In the genomic region with DNA sequence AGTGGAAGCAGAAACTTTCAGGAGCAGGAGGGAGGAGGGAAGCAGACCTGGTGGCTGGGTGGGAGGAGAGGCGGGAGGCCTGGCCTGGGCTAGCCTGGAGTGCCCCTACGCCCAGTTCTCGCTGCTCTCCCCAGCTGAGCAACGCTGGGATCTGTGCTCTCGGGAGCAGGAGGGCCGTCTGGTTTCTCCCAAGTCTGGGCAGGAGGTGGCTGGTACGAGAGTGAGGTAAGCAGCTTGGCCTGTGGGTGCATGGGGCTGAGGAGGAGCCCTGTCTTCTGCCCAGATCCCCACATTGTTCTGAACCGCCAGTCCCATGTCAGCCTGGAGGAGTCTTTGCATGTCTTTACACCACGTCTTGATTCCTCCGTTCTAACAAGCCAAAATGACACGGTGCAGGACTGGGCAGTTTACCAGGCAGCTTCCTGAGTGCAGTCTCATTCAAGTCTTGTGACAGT, we compare ENCODE assay signal across 13 cellular contexts. TPM values are rescaled to one million over a fixed set of nuclear protein-coding genes. Genes with fewer than 3 reads are reported as not detected.
A peak's percentile ranks its signal among the peaks of the same experiment; 100 is the strongest.
DNase-seq lines count a peak whose midpoint lies in the region; ATAC-seq and TF ChIP-seq lines count a peak whose summit lies in the region.
"Had no signal": no experiment of that assay in that cellular context is flagged by ENCODE, and none has a peak within 500 bp of the region (broad histone marks: within the 10 kb centered on the region; RNA-seq: fewer than 3 reads in every experiment).

No MANE protein-coding gene starts in this region.

- no peak overlapping the region for H3K23ac ChIP-seq in H9 (ENCODE audit: insufficient read length, low read depth, low read length)

- H2BK120ac ChIP-seq in H9 (ENCODE audit: low read depth, low read length, poor library complexity, severe bottlenecking), result no peak overlapping the region

- H2AFZ ChIP-seq in H9 (ENCODE audit: low read length), result no peak overlapping the region
- H2AFZ ChIP-seq: GM23338, parathyroid adenoma had no signal

- H3K9me3 ChIP-seq in H9 (ENCODE audit: control insufficient read depth, low read depth, low read length), result no peaks in the 10 kb centered on the region
- no peaks in the 10 kb centered on the region for H3K9me3 ChIP-seq in skeletal muscle tissue (ENCODE audit: control insufficient read depth in 3 of 3, low read length in 3 of 3)
- no peaks in the 10 kb centered on the region for H3K9me3 ChIP-seq in CD4-positive, alpha-beta memory T cell (ENCODE audit: control insufficient read depth in 1 of 2, low read length in 2 of 2)

- ATAC-seq in natural killer cell (no peak), GM19324 (IDR thresholded peaks at IDR 0.05; ENCODE audit: low FRiP score, unreplicated experiment) (no peak)
- ATAC-seq: GM23338 had no signal

- no peaks in the 10 kb centered on the region for H3K79me2 ChIP-seq in H9 (ENCODE audit: insufficient read depth, low read length)
- H3K79me2 ChIP-seq: parathyroid adenoma had no signal

- H3K27me3 Mint-ChIP-seq in H9 (ENCODE audit: low read depth) (no peaks in the 10 kb centered on the region; the same call in 1 of the 2 replicates), natural killer cell (ENCODE audit: low read depth in 2 of 2) (peaks cover 6% of the 10 kb centered on the region in 2 donors)
- H3K27me3 Mint-ChIP-seq in CD4-positive, alpha-beta memory T cell, result peaks cover 3 to 6% of the 10 kb centered on the region in 2 donors

- no peak overlapping the region for H2BK20ac ChIP-seq in H9 (ENCODE audit: low read depth, low read length, poor library complexity, severe bottlenecking)

- no peaks in the 10 kb centered on the region for H4K20me1 ChIP-seq in H9 (ENCODE audit: control insufficient read depth, insufficient read depth, insufficient read length)

- DNase-seq in H9, result no peak
- DNase-seq in dermis blood vessel endothelial cell, result peak; percentile 49
- peak; percentile 11 for DNase-seq in iris pigment epithelial cell (ENCODE audit: low read depth)
- DNase-seq in natural killer cell, result no peak
- DNase-seq in posterior vena cava (ENCODE audit: low spot score), result no peak
- no peak for DNase-seq in CD4-positive, alpha-beta memory T cell
- DNase-seq: activated T-cell treated with anti-CD3 and anti-CD28 coated beads for 4 hours, Calu3 had no signal

- no peak for TF ChIP-seq CTCF in H9 (conservative IDR thresholded peaks at IDR 0.05)
- TF ChIP-seq CTCF in natural killer cell (IDR thresholded peaks at IDR 0.05), result no peak

- intact Hi-C loops in natural killer cell (cut with micrococcal nuclease) (no loop called here), posterior vena cava (cut with DNase I) (no loop called here)
- intact Hi-C loops in CD4-positive, alpha-beta memory T cell (cut with micrococcal nuclease), result no loop called here

- H3K4me1 ChIP-seq in H9 (ENCODE audit: insufficient read depth, low read length) (no peaks in the 10 kb centered on the region), skeletal muscle tissue (ENCODE audit: control insufficient read depth in 3 of 3, insufficient read depth in 3 of 3, low read length in 3 of 3) (peaks cover 78 to 99% (median 92%) of the 10 kb centered on the region in 3 donors)
- H3K4me1 ChIP-seq in CD4-positive, alpha-beta memory T cell (ENCODE audit: insufficient read depth, low read length), result no peaks in the 10 kb centered on the region
- H3K4me1 ChIP-seq: parathyroid adenoma had no signal

- H3K4me3 Mint-ChIP-seq in H9, result no peak overlapping the region
- no peak overlapping the region for H3K4me3 Mint-ChIP-seq in natural killer cell
- no peak overlapping the region for H3K4me3 Mint-ChIP-seq in CD4-positive, alpha-beta memory T cell
- H3K4me3 Mint-ChIP-seq: central memory CD8-positive, alpha-beta T cell; GM23338 had no signal

- H3K36me3 ChIP-seq in skeletal muscle tissue (ENCODE audit: control insufficient read depth in 3 of 3, insufficient read depth in 3 of 3, low read length in 3 of 3), result no peaks in the 10 kb centered on the region
- no peaks in the 10 kb centered on the region for H3K36me3 ChIP-seq in CD4-positive, alpha-beta memory T cell (ENCODE audit: insufficient read depth, low read length)

- WGBS in H9 (ENCODE audit: extremely low coverage, insufficient read length, low lambda C conversion rate), result no CpG with 5 or more reads among the region's 11 CpGs

- H2AK5ac ChIP-seq in H9 (ENCODE audit: insufficient read length, low read length), result no peak overlapping the region

- no peak overlapping the region for H3K4me2 ChIP-seq in H9 (ENCODE audit: insufficient read depth, insufficient read length, low read length)
- H3K4me2 ChIP-seq: GM23338 had no signal

- H3K27me3 ChIP-seq in H9 (ENCODE audit: insufficient read depth, low read length) (no peaks in the 10 kb centered on the region), skeletal muscle tissue (ENCODE audit: control insufficient read depth in 3 of 3, insufficient read depth in 3 of 3, low read length in 3 of 3) (no peaks in the 10 kb centered on the region)
- no peaks in the 10 kb centered on the region for H3K27me3 ChIP-seq in CD4-positive, alpha-beta memory T cell (ENCODE audit: insufficient read depth, low read length)

- H3K4ac ChIP-seq in H9 (ENCODE audit: low read depth, low read length), result no peak overlapping the region

- H3K14ac ChIP-seq in H9 (ENCODE audit: insufficient read depth, low read length), result peak overlapping the region; percentile 69; the same call in 1 of the 2 replicates

- H2BK12ac ChIP-seq in H9 (ENCODE audit: insufficient read length, low read depth, low read length), result no peak overlapping the region

- no peaks in the 10 kb centered on the region for H3K79me1 ChIP-seq in H9 (ENCODE audit: insufficient read depth, low read depth, low read length, poor library complexity, severe bottlenecking)

- no peak overlapping the region for H3K27ac Mint-ChIP-seq in H9
- H3K27ac Mint-ChIP-seq in natural killer cell, result no peak overlapping the region
- H3K27ac Mint-ChIP-seq in CD4-positive, alpha-beta memory T cell, result no peak overlapping the region

- H3K4me1 Mint-ChIP-seq in H9 (peaks cover 33 to 54% of the 10 kb centered on the region in 2 experiments), natural killer cell (peaks cover 7 to 22% of the 10 kb centered on the region in 2 donors)
- H3K4me1 Mint-ChIP-seq in CD4-positive, alpha-beta memory T cell, result peaks cover 0 to 4% (median 0%) of the 10 kb centered on the region in 4 donors
- H3K4me1 Mint-ChIP-seq: central memory CD8-positive, alpha-beta T cell had no signal

- H3K9ac ChIP-seq in H9 (ENCODE audit: extremely low read depth, insufficient read length, low read length) (no peak overlapping the region), skeletal muscle tissue (ENCODE audit: low read depth in 1 of 3, low read length in 3 of 3) (peak overlapping the region in 2 of 3 donors; percentile 19 to 47)
- H3K9ac ChIP-seq: parathyroid adenoma had no signal

- CTCF ChIA-PET in CD4-positive, alpha-beta memory T cell (lab: Charles Lee; ENCODE audit: partially characterized antibody), result no interaction called here

- H3K18ac ChIP-seq in H9 (ENCODE audit: insufficient read length, low read depth, low read length), result no peak overlapping the region

- H3K27ac ChIP-seq in H9 (ENCODE audit: insufficient read length, low read depth, low read length) (no peak overlapping the region), skeletal muscle tissue (ENCODE audit: low read depth, low read length) (peak overlapping the region; percentile 18)
- H3K27ac ChIP-seq in CD4-positive, alpha-beta memory T cell (ENCODE audit: low read depth, low read length), result no peak overlapping the region
- H3K27ac ChIP-seq: parathyroid adenoma had no signal

- no peak overlapping the region for H2BK15ac ChIP-seq in H9 (ENCODE audit: low read depth, low read length)

- no peak overlapping the region for H3K56ac ChIP-seq in H9 (ENCODE audit: insufficient read length, low read depth, low read length)

- H3K36me3 Mint-ChIP-seq in H9 (ENCODE audit: insufficient read depth in 1 of 3, low read depth in 3 of 3) (no peaks in the 10 kb centered on the region), natural killer cell (no peaks in the 10 kb centered on the region)
- H3K36me3 Mint-ChIP-seq in CD4-positive, alpha-beta memory T cell, result no peaks in the 10 kb centered on the region

- no peak overlapping the region for H3T11ph ChIP-seq in H9 (ENCODE audit: low read length)

- no peak overlapping the region for H4K8ac ChIP-seq in H9 (replicated peaks; ENCODE audit: insufficient read length, low read depth, low read length)

- POLR2A ChIA-PET in CD4-positive, alpha-beta memory T cell (lab: Charles Lee; ENCODE audit: partially characterized antibody), result no interaction called here

- H3K9me3 Mint-ChIP-seq in H9 (no peaks in the 10 kb centered on the region; a peak in 1 of 5 replicates), natural killer cell (no peaks in the 10 kb centered on the region)
- no peaks in the 10 kb centered on the region for H3K9me3 Mint-ChIP-seq in CD4-positive, alpha-beta memory T cell
- H3K9me3 Mint-ChIP-seq: central memory CD8-positive, alpha-beta T cell had no signal

- H3K23me2 ChIP-seq in H9 (ENCODE audit: insufficient read length, low read depth, low read length, poor library complexity, severe bottlenecking), result peaks cover 3% of the 10 kb centered on the region

- peak overlapping the region in 1 of 3 donors; percentile 3 for H3K4me3 ChIP-seq in skeletal muscle tissue (ENCODE audit: low read length in 3 of 3)
- no peak overlapping the region for H3K4me3 ChIP-seq in CD4-positive, alpha-beta memory T cell (ENCODE audit: low read length in 2 of 2)
- H3K4me3 ChIP-seq: GM23338 had no signal

- H4K91ac ChIP-seq in H9 (ENCODE audit: insufficient read length, low read depth, low read length), result no peak overlapping the region

- H4K5ac ChIP-seq in H9 (ENCODE audit: insufficient read length, low read depth, low read length), result no peak overlapping the region

- H2BK5ac ChIP-seq in H9 (ENCODE audit: insufficient read length, low read length), result no peak overlapping the region

RNA-seq across cellular contexts. Expression of a gene that starts 15.0 kb away (rescaled TPM):
- 22.0 and 22.6 TPM in 2 replicates for total RNA-seq in H9 (2021)
- 24.3 and 38.4 TPM in 2 replicates for total RNA-seq in dermis blood vessel endothelial cell
- total RNA-seq in skeletal muscle tissue, result 12.5 TPM
- 1 to 10 TPM in 1 of 3 donors, under 1 TPM in 1, not detected in 1; 0.19 to 2.5 TPM for total RNA-seq in natural killer cell
- total RNA-seq in posterior vena cava, result 10 to 100 TPM; 68.1 to 83.8 TPM
- total RNA-seq in CD4-positive, alpha-beta memory T cell, result not detected
- not detected for polyA plus RNA-seq in CD4-positive, alpha-beta memory T cell

Comparison
In these comparisons a context has a peak if more than half of its experiments do, and no peak if none do; other contexts are left out.
1. DNase-seq: peak in dermis blood vessel endothelial cell (single experiment) and iris pigment epithelial cell (single experiment); none in H9 (single experiment), natural killer cell (single experiment), posterior vena cava (single experiment) and CD4-positive, alpha-beta memory T cell (0 of 5).